ENCODE assay signal across 20 cellular contexts in genomic region chr5:135248801-135249231, GRCh38.
DNase-seq lines count a peak whose midpoint lies in the region; ATAC-seq and TF ChIP-seq lines count a peak whose summit lies in the region.
"Had no signal": no experiment of that assay in that cellular context is flagged by ENCODE, and none has a peak within 500 bp of the region (broad histone marks: within the 10 kb centered on the region; RNA-seq: fewer than 3 reads in every experiment).

No MANE protein-coding gene starts in this region.

- no peak overlapping the region for H3K4me3 Mint-ChIP-seq in activated T-cell treated with anti-CD3 and anti-CD28 coated beads, Interleukin-2, amount 50 U/mL, for 72 hours
- H3K4me3 Mint-ChIP-seq in central memory CD8-positive, alpha-beta T cell, result no peak overlapping the region
- H3K4me3 Mint-ChIP-seq: activated naive CD8-positive, alpha-beta T cell; activated T-helper 17 cell treated with anti-CD3 and anti-CD28 coated beads, Interleukin-2, amount 50 U/mL, for 72 hours; effector memory CD8-positive, alpha-beta T cell; stimulated activated naive CD8-positive, alpha-beta T cell treated with anti-CD3 and anti-CD28 coated beads, Interleukin-15, Interleukin-2, amounts not matched to agents 100 ng/mL and 50 ng/mL, for 24 hours had no signal

- H3K27me3 ChIP-seq in upper lobe of right lung, result no peaks in the 10 kb centered on the region
- H3K27me3 ChIP-seq: transverse colon had no signal

- intact Hi-C loops in upper lobe of right lung (cut with DNase I), result no loop called here

- no peak overlapping the region for H3K27ac Mint-ChIP-seq in activated T-cell treated with anti-CD3 and anti-CD28 coated beads, Interleukin-2, amount 50 U/mL, for 72 hours
- no peak overlapping the region for H3K27ac Mint-ChIP-seq in central memory CD8-positive, alpha-beta T cell (ENCODE audit: low read depth)
- H3K27ac Mint-ChIP-seq: activated naive CD8-positive, alpha-beta T cell; activated T-helper 17 cell treated with anti-CD3 and anti-CD28 coated beads, Interleukin-2, amount 50 U/mL, for 72 hours; effector memory CD8-positive, alpha-beta T cell; stimulated activated naive CD8-positive, alpha-beta T cell treated with anti-CD3 and anti-CD28 coated beads, Interleukin-15, Interleukin-2, amounts not matched to agents 100 ng/mL and 50 ng/mL, for 24 hours had no signal

- H3K4me1 Mint-ChIP-seq in activated T-cell treated with anti-CD3 and anti-CD28 coated beads, Interleukin-2, amount 50 U/mL, for 72 hours (ENCODE audit: low read depth), result peaks cover 32% of the 10 kb centered on the region
- H3K4me1 Mint-ChIP-seq in central memory CD8-positive, alpha-beta T cell, result no peaks in the 10 kb centered on the region
- H3K4me1 Mint-ChIP-seq: activated T-helper 17 cell treated with anti-CD3 and anti-CD28 coated beads, Interleukin-2, amount 50 U/mL, for 72 hours had no signal

- no peak overlapping the region for H3K27ac ChIP-seq in upper lobe of right lung
- H3K27ac ChIP-seq: transverse colon had no signal

- no peak for TF ChIP-seq CTCF in upper lobe of right lung (IDR thresholded peaks at IDR 0.05)

- H3K36me3 Mint-ChIP-seq in activated T-cell treated with anti-CD3 and anti-CD28 coated beads, Interleukin-2, amount 50 U/mL, for 72 hours (ENCODE audit: insufficient read depth in 2 of 2), result no peaks in the 10 kb centered on the region
- no peaks in the 10 kb centered on the region for H3K36me3 Mint-ChIP-seq in central memory CD8-positive, alpha-beta T cell (ENCODE audit: insufficient read depth)
- H3K36me3 Mint-ChIP-seq: activated naive CD8-positive, alpha-beta T cell had no signal

- no peaks in the 10 kb centered on the region for H3K36me3 ChIP-seq in upper lobe of right lung
- H3K36me3 ChIP-seq: transverse colon had no signal

- no peaks in the 10 kb centered on the region for H3K9me3 ChIP-seq in upper lobe of right lung
- H3K9me3 ChIP-seq: transverse colon had no signal

- ATAC-seq in activated T-cell treated with anti-CD3 and anti-CD28 coated beads, Interleukin-2, amount 50 U/mL, for 72 hours (replicated peaks in 1 of 2), result no peak
- ATAC-seq in central memory CD8-positive, alpha-beta T cell (replicated peaks; ENCODE audit: extremely low read depth, poor library complexity, severe bottlenecking), result no peak
- ATAC-seq in upper lobe of right lung, result no peak
- ATAC-seq: activated T-helper 17 cell treated with anti-CD3 and anti-CD28 coated beads, Interleukin-2, amount 50 U/mL, for 72 hours; effector memory CD8-positive, alpha-beta T cell had no signal

- no peaks in the 10 kb centered on the region for H3K27me3 Mint-ChIP-seq in activated T-cell treated with anti-CD3 and anti-CD28 coated beads, Interleukin-2, amount 50 U/mL, for 72 hours (ENCODE audit: low read depth)
- H3K27me3 Mint-ChIP-seq in central memory CD8-positive, alpha-beta T cell, result peaks cover 3% of the 10 kb centered on the region
- H3K27me3 Mint-ChIP-seq: activated naive CD8-positive, alpha-beta T cell; activated T-helper 17 cell treated with anti-CD3 and anti-CD28 coated beads, Interleukin-2, amount 50 U/mL, for 72 hours; stimulated activated naive CD8-positive, alpha-beta T cell treated with anti-CD3 and anti-CD28 coated beads, Interleukin-15, Interleukin-2, amounts not matched to agents 100 ng/mL and 50 ng/mL, for 24 hours had no signal

- H3K4me1 ChIP-seq in upper lobe of right lung, result peaks cover 11% of the 10 kb centered on the region

- peak; percentile 7 to 10 for DNase-seq in activated T-cell treated with anti-CD3 and anti-CD28 coated beads, Interleukin-2, amount 50 U/mL, for 48 hours
- DNase-seq in activated T-cell treated with anti-CD3 and anti-CD28 coated beads, Interleukin-2, amount 50 U/mL, for 72 hours, result no peak
- peak; percentile 1 to 5 for DNase-seq in central memory CD8-positive, alpha-beta T cell (ENCODE audit: low spot score in 2 of 2)
- DNase-seq in mucosa of gallbladder (ENCODE audit: low spot score) (peak; percentile 5), upper lobe of right lung (peak; percentile 31), NCI-H345 (lab: John Stamatoyannopoulos, UW) (no peak), hepatic stellate cell (ENCODE audit: low spot score) (no peak), SW 1271 (lab: John Stamatoyannopoulos, UW) (no peak)
- DNase-seq: activated CD4-positive, CD25-positive, alpha-beta regulatory T cell; effector memory CD8-positive, alpha-beta T cell; kidney; mammary epithelial cell; NCI-H1092; NCI-H187 treated with DMSO at 0.1 percent for 48 hours; stimulated activated CD4-positive, alpha-beta T cell treated with anti-CD3 and anti-CD28 coated beads, Interleukin-12 subunit alpha, Interleukin-12 subunit beta, amount 100 ng/mL, for 4 hours; stimulated activated CD4-positive, alpha-beta T cell treated with anti-CD3 and anti-CD28 coated beads, Interleukin-4, amount 100 ng/mL, for 4 hours; transverse colon had no signal

- H3K4me3 ChIP-seq in upper lobe of right lung, result no peak overlapping the region
- H3K4me3 ChIP-seq: transverse colon had no signal

- H3K9me3 Mint-ChIP-seq in activated T-cell treated with anti-CD3 and anti-CD28 coated beads, Interleukin-2, amount 50 U/mL, for 72 hours, result no peaks in the 10 kb centered on the region
- peaks cover 4% of the 10 kb centered on the region for H3K9me3 Mint-ChIP-seq in central memory CD8-positive, alpha-beta T cell
- H3K9me3 Mint-ChIP-seq: activated T-helper 17 cell treated with anti-CD3 and anti-CD28 coated beads, Interleukin-2, amount 50 U/mL, for 72 hours; stimulated activated naive CD8-positive, alpha-beta T cell treated with anti-CD3 and anti-CD28 coated beads, Interleukin-15, Interleukin-2, amounts not matched to agents 100 ng/mL and 50 ng/mL, for 24 hours had no signal

Comparison
In these comparisons a context has a peak if more than half of its experiments do, and no peak if none do; other contexts are left out.
1. DNase-seq: peak in activated T-cell treated with anti-CD3 and anti-CD28 coated beads, Interleukin-2, amount 50 U/mL, for 48 hours (2 of 2), central memory CD8-positive, alpha-beta T cell (2 of 2), mucosa of gallbladder (single experiment) and upper lobe of right lung (single experiment); none in activated T-cell treated with anti-CD3 and anti-CD28 coated beads, Interleukin-2, amount 50 U/mL, for 72 hours (0 of 2), NCI-H345 (single experiment), hepatic stellate cell (single experiment) and SW 1271 (0 of 2).